10 cellular contexts compared by ENCODE assay signal in the genomic region with DNA sequence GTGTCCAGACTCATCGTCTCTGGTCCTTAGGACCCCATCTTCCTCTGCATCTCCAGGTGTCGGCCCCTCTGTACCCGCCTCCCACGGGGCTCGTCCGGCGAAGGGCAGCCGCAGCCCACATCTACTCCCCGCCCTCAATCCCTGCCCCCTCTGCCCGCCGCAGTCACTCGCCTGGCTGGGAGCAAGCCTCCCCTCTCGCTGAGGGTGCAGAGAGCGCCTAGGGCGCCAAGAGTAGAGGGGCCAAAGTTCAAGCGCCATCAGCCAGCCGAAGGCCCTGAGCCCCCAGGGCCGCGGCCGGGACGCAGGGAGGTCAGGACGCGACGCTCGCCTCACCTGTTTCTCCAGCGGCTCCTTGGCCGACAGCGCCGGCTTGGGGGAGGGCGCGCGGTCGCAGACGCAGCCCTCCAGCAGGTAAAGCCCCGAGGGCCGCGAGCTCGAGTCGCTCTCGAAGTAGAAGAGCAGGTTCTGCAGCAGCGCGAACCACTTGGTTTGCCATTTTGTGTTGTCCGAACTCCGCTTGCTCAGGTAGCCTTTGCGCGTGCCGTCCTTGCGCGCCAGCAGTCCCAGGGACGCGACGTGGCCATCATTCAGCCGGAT. TPM values are rescaled to one million over a fixed set of nuclear protein-coding genes. Genes with fewer than 3 reads are reported as not detected.
DNase-seq lines count a peak whose midpoint lies in the region; ATAC-seq and TF ChIP-seq lines count a peak whose summit lies in the region.
"Had no signal": no experiment of that assay in that cellular context is flagged by ENCODE, and none has a peak within 500 bp of the region (broad histone marks: within the 10 kb centered on the region; RNA-seq: fewer than 3 reads in every experiment).

No MANE protein-coding gene starts in this region.

- H3K27ac ChIP-seq in WERI-Rb-1 (no peak overlapping the region), gastrocnemius medialis (no peak overlapping the region)

- no peak for ATAC-seq in gastrocnemius medialis
- ATAC-seq: activated naive CD4-positive, alpha-beta T cell treated with anti-CD3 and anti-CD28 coated beads, Interleukin-2, amount 50 U/mL, for 72 hours; K562 had no signal

- no peak for TF ChIP-seq POLR2A in gastrocnemius medialis (IDR thresholded peaks at IDR 0.05)

- no peaks in the 10 kb centered on the region for H3K9me3 ChIP-seq in ES-I3 (ENCODE audit: control insufficient read depth, insufficient read depth, low read length)
- H3K9me3 ChIP-seq in WERI-Rb-1 (ENCODE audit: severe bottlenecking): no peaks in the 10 kb centered on the region
- peaks cover 6% of the 10 kb centered on the region for H3K9me3 ChIP-seq in iPS-18c (ENCODE audit: control insufficient read depth, insufficient read depth, low read length)
- no peaks in the 10 kb centered on the region for H3K9me3 ChIP-seq in gastrocnemius medialis

- DNase-seq in WERI-Rb-1 (no peak), gastrocnemius medialis (no peak), NCI-H2196 treated with DMSO at 0.1 percent for 48 hours (lab: John Stamatoyannopoulos, UW; ENCODE audit: unreplicated experiment) (no peak), dedifferentiated amniotic fluid mesenchymal stem cell (ENCODE audit: extremely low spot score) (no peak)
- DNase-seq in stimulated activated naive CD4-positive, alpha-beta T cell treated with Interleukin-2 at 50 U/mL for 16 hours (lab: John Stamatoyannopoulos, UW): no peak
- DNase-seq: stimulated activated CD4-positive, alpha-beta T cell treated with anti-CD3 and anti-CD28 coated beads, Interleukin-2, amount 100 ng/mL, for 24 hours had no signal

- no peak for TF ChIP-seq CTCF in WERI-Rb-1 (IDR thresholded peaks at IDR 0.05; ENCODE audit: low read depth, low read length)
- TF ChIP-seq CTCF in gastrocnemius medialis (IDR thresholded peaks at IDR 0.05 in 4 of 5, conservative IDR thresholded peaks at IDR 0.05 in 1 of 5): no peak

- H3K27me3 ChIP-seq in WERI-Rb-1 (ENCODE audit: insufficient read depth, low read depth, severe bottlenecking) (peaks cover 67% of the 10 kb centered on the region), gastrocnemius medialis (peaks cover 68 to 82% (median 70%) of the 10 kb centered on the region in 3 donors)

- H3K4me1 ChIP-seq in ES-I3 (ENCODE audit: insufficient read depth, low read length) (no peaks in the 10 kb centered on the region), gastrocnemius medialis (peaks cover 4 to 12% of the 10 kb centered on the region in 2 donors)

- H3K4me3 ChIP-seq in WERI-Rb-1 (ENCODE audit: low read depth, low read length) (peak overlapping the region; percentile 44), iPS-18c (ENCODE audit: insufficient read depth, low read depth, low read length) (peak overlapping the region; percentile 62), gastrocnemius medialis (peak overlapping the region in 3 of 4 donors; percentile 22 to 28 (median 26))
- H3K4me3 ChIP-seq: K562 had no signal

- in situ Hi-C loops in gastrocnemius medialis (cut with MboI; ENCODE audit: low sequenced_read_pairs in 4 of 4): no loop called here

- H3K36me3 ChIP-seq in ES-I3 (ENCODE audit: insufficient read depth, low read length) (no peaks in the 10 kb centered on the region), WERI-Rb-1 (no peaks in the 10 kb centered on the region), gastrocnemius medialis (no peaks in the 10 kb centered on the region)

- intact Hi-C loops in gastrocnemius medialis (cut with DNase I; ENCODE audit: low total_unique reads): no loop called here

- peak overlapping the region; percentile 60; the same call in 1 of the 2 replicates for H3K9ac ChIP-seq in ES-I3 (ENCODE audit: low read depth, low read length)

RNA-seq across cellular contexts. Expression of a gene that starts 0.6 kb away (rescaled TPM):
- total RNA-seq in gastrocnemius medialis: not detected
- total RNA-seq: activated naive CD4-positive, alpha-beta T cell treated with anti-CD3 and anti-CD28 coated beads, Interleukin-2, amount 50 U/mL, for 72 hours had no signal
